ENCODE assay signal across 33 cellular contexts in genomic region chr6:110013396-110013795, GRCh38. TPM values are rescaled to one million over a fixed set of nuclear protein-coding genes. Genes with fewer than 3 reads are reported as not detected.
"Had no signal": no experiment of that assay in that cellular context is flagged by ENCODE, and none has a peak within 500 bp of the region (broad histone marks: within the 10 kb centered on the region; RNA-seq: fewer than 3 reads in every experiment).

No MANE protein-coding gene starts in this region.

- H3K36me3 Mint-ChIP-seq: activated CD8-positive, alpha-beta memory T cell treated with anti-CD3 and anti-CD28 coated beads, Interleukin-2, amount 10 ng/mL, durations not matched to agents 7 days and 5 days; activated naive CD4-positive, alpha-beta T cell treated with anti-CD3 and anti-CD28 coated beads, Interleukin-2, amount 10 ng/mL, durations not matched to agents 7 days and 5 days; activated naive CD8-positive, alpha-beta T cell had no signal

- H3K27me3 ChIP-seq: brain microvascular endothelial cell, MG63, Peyer's patch had no signal

- H3K4me3 Mint-ChIP-seq: activated B cell treated with CpG ODN at 0.5 μM for 24 hours; activated CD4-positive, alpha-beta memory T cell treated with anti-CD3 and anti-CD28 coated beads, Interleukin-2, amount 10 ng/mL, durations not matched to agents 7 days and 5 days; activated CD8-positive, alpha-beta memory T cell treated with anti-CD3 and anti-CD28 coated beads, Interleukin-2, amount 10 ng/mL, durations not matched to agents 7 days and 5 days; activated naive CD4-positive, alpha-beta T cell treated with anti-CD3 and anti-CD28 coated beads, Interleukin-2, amount 10 ng/mL, durations not matched to agents 7 days and 5 days; activated naive CD8-positive, alpha-beta T cell; activated naive CD8-positive, alpha-beta T cell treated with anti-CD3 and anti-CD28 coated beads, Interleukin-2, amount 50 U/mL, for 24 hours had no signal

- H3K9me3 Mint-ChIP-seq: activated B cell treated with CpG ODN at 0.5 μM for 24 hours; activated CD4-positive, alpha-beta memory T cell treated with anti-CD3 and anti-CD28 coated beads, Interleukin-2, amount 10 ng/mL, durations not matched to agents 7 days and 5 days; activated naive CD4-positive, alpha-beta T cell treated with anti-CD3 and anti-CD28 coated beads, Interleukin-2, amount 10 ng/mL, durations not matched to agents 7 days and 5 days; activated naive CD8-positive, alpha-beta T cell treated with anti-CD3 and anti-CD28 coated beads, Interleukin-2, amount 50 U/mL, for 24 hours had no signal

- ATAC-seq: activated CD8-positive, alpha-beta memory T cell treated with anti-CD3 and anti-CD28 coated beads, Interleukin-2, amount 10 ng/mL, durations not matched to agents 7 days and 5 days; activated naive CD8-positive, alpha-beta T cell treated with anti-CD3 and anti-CD28 coated beads, Interleukin-2, amount 50 U/mL, for 24 hours; PC-3 had no signal

- H3K4me3 ChIP-seq: MG63, Peyer's patch had no signal

- H3K4me1 Mint-ChIP-seq: activated B cell treated with CpG ODN at 0.5 μM for 24 hours; activated CD4-positive, alpha-beta memory T cell treated with anti-CD3 and anti-CD28 coated beads, Interleukin-2, amount 10 ng/mL, durations not matched to agents 7 days and 5 days; activated CD8-positive, alpha-beta memory T cell treated with anti-CD3 and anti-CD28 coated beads, Interleukin-2, amount 10 ng/mL, durations not matched to agents 7 days and 5 days; activated naive CD4-positive, alpha-beta T cell treated with anti-CD3 and anti-CD28 coated beads, Interleukin-2, amount 10 ng/mL, durations not matched to agents 7 days and 5 days; activated naive CD8-positive, alpha-beta T cell treated with anti-CD3 and anti-CD28 coated beads, Interleukin-2, amount 50 U/mL, for 24 hours had no signal

- H3K36me3 ChIP-seq: brain microvascular endothelial cell, MG63, Peyer's patch had no signal

- H3K9me3 ChIP-seq: MG63, Peyer's patch had no signal

- H3K27ac Mint-ChIP-seq: activated B cell treated with CpG ODN at 0.5 μM for 24 hours; activated CD4-positive, alpha-beta memory T cell treated with anti-CD3 and anti-CD28 coated beads, Interleukin-2, amount 10 ng/mL, durations not matched to agents 7 days and 5 days; activated CD8-positive, alpha-beta memory T cell treated with anti-CD3 and anti-CD28 coated beads, Interleukin-2, amount 10 ng/mL, durations not matched to agents 7 days and 5 days; activated naive CD4-positive, alpha-beta T cell treated with anti-CD3 and anti-CD28 coated beads, Interleukin-2, amount 10 ng/mL, durations not matched to agents 7 days and 5 days; activated naive CD8-positive, alpha-beta T cell; activated naive CD8-positive, alpha-beta T cell treated with anti-CD3 and anti-CD28 coated beads, Interleukin-2, amount 50 U/mL, for 24 hours had no signal

- H3K27ac ChIP-seq: brain microvascular endothelial cell, Peyer's patch, VCaP had no signal

- DNase-seq: activated B cell treated with CpG ODN at 0.5 μM for 24 hours; activated CD4-positive, alpha-beta memory T cell treated with anti-CD3 and anti-CD28 coated beads, Interleukin-2, amount 10 ng/mL, durations not matched to agents 7 days and 5 days; activated CD4-positive, alpha-beta T cell treated with anti-CD3 and anti-CD28 coated beads for 48 hours; activated CD4-positive, CD25-positive, alpha-beta regulatory T cell treated with anti-CD3 and anti-CD28 coated beads, Interleukin-2, amount 50 U/mL, for 72 hours; activated CD8-positive, alpha-beta memory T cell treated with anti-CD3 and anti-CD28 coated beads for 24 hours; activated CD8-positive, alpha-beta memory T cell treated with anti-CD3 and anti-CD28 coated beads, Interleukin-2, amount 10 ng/mL, durations not matched to agents 7 days and 5 days; activated CD8-positive, alpha-beta memory T cell treated with anti-CD3 and anti-CD28 coated beads, Interleukin-2, amount 50 U/mL, for 48 hours; activated effector memory CD4-positive, alpha-beta T cell treated with Interleukin-2 at 50 U/mL for 16 hours; activated naive CD4-positive, alpha-beta T cell treated with anti-CD3 and anti-CD28 coated beads, Interleukin-2, amount 10 ng/mL, durations not matched to agents 7 days and 5 days; activated naive CD8-positive, alpha-beta T cell treated with anti-CD3 and anti-CD28 coated beads, Interleukin-2, amount 50 U/mL, for 24 hours; activated T-cell treated with anti-CD3 and anti-CD28 coated beads, Interleukin-2, amount 50 U/mL, for 48 hours; aorta; brain microvascular endothelial cell; Kasumi-1; KG1; MG63; MV-4-11; NCI-H1092; NCI-H1436 treated with DMSO at 0.1 percent for 48 hours; NCI-H1694 treated with DMSO at 0.1 percent for 48 hours; NCI-H2029; NCI-H345; NCI-H524 treated with DMSO at 0.1 percent for 48 hours; PC-3; Peyer's patch; RPMI8226; SW 1271; T-helper 1 cell; T-helper 2 cell; T-helper 9 cell had no signal

- H3K4me1 ChIP-seq: Peyer's patch had no signal

RNA-seq across cellular contexts. Expression of gene GPR6, which starts 35.3 kb away (rescaled TPM):
- total RNA-seq: activated B cell treated with CpG ODN at 0.5 μM for 24 hours; activated CD4-positive, alpha-beta memory T cell treated with anti-CD3 and anti-CD28 coated beads, Interleukin-2, amount 10 ng/mL, durations not matched to agents 7 days and 5 days; activated CD8-positive, alpha-beta memory T cell treated with anti-CD3 and anti-CD28 coated beads, Interleukin-2, amount 10 ng/mL, durations not matched to agents 7 days and 5 days; aorta; NCI-H460; PC-3; Peyer's patch had no signal
- polyA plus RNA-seq: aorta had no signal
